In the genomic region with DNA sequence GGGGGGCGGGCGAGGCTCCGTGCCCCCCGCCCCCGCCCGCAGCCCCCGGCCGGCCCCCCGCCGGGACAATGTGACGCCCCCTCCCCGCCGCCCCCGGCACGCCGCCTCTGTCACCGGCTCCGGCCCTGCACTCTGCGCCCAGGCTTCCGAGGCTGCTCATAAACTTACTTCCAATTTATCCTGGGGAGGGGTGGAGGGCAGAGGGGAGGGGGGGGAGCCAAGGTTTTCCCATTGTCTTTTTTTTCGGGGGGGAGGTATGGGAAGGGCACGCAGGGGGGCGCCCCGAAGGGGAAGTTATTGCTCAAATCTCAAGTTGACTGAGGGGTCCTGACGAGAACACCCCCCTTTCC, we compare ENCODE assay signal across 8 cellular contexts. TPM values are rescaled to one million over a fixed set of nuclear protein-coding genes. Genes with fewer than 3 reads are reported as not detected.
A peak's percentile ranks its signal among the peaks of the same experiment; 100 is the strongest.
DNase-seq lines count a peak whose midpoint lies in the region; ATAC-seq, FAIRE-seq and TF ChIP-seq lines count a peak whose summit lies in the region.

No MANE protein-coding gene starts in this region.

- no peaks in the 10 kb centered on the region for H3K9me3 ChIP-seq in BLaER1
- H3K9me3 ChIP-seq in iPS-20b (ENCODE audit: insufficient read depth, low read depth, low read length) = no peaks in the 10 kb centered on the region

- H3K9me3 Mint-ChIP-seq in stimulated activated memory B cell treated with anti-CD40 and anti-IgM and Interleukin-4, amounts not matched to agents 10 μg/mL and 1 μg/mL and 100 μg/mL, for 72 hours = no peaks in the 10 kb centered on the region

- H3K4me3 ChIP-seq in BLaER1 = peak overlapping the region; percentile 87
- H3K4me3 ChIP-seq in NB4 (ENCODE audit: low read depth, low read length) = peak overlapping the region; percentile 72
- H3K4me3 ChIP-seq in iPS-20b (ENCODE audit: low read length) = peak overlapping the region; percentile 84; the same call in 1 of the 2 replicates

- H3K9ac ChIP-seq in BLaER1 (no peak overlapping the region; the same call in 1 of the 2 replicates), iPS-20b (ENCODE audit: low read depth, low read length) (peak overlapping the region; percentile 93; the same call in 1 of the 2 replicates)

- H3K27ac Mint-ChIP-seq in stimulated activated memory B cell treated with anti-CD40 and anti-IgM and Interleukin-4, amounts not matched to agents 10 μg/mL and 1 μg/mL and 100 μg/mL, for 72 hours = peak overlapping the region; percentile 93

- H3K27me3 ChIP-seq in BLaER1 = no peaks in the 10 kb centered on the region
- H3K27me3 ChIP-seq in iPS-20b (ENCODE audit: insufficient read depth, low read length) = no peaks in the 10 kb centered on the region

- FAIRE-seq in HTR-8/SVneo (lab: Jason Lieb, UNC) = no peak

- ATAC-seq in stimulated activated memory B cell treated with anti-CD40 and anti-IgM and Interleukin-4, amounts not matched to agents 10 μg/mL and 1 μg/mL and 100 μg/mL, for 72 hours = peak; percentile 1
- ATAC-seq in HG02642 (IDR thresholded peaks at IDR 0.05; ENCODE audit: poor library complexity, unreplicated experiment) = no peak

- H3K4me2 ChIP-seq in BLaER1 = peak overlapping the region; percentile 91

- TF ChIP-seq CTCF in NB4 (IDR thresholded peaks at IDR 0.05; ENCODE audit: low read depth, low read length) = no peak

- WGBS in adipose tissue, 3 donors = 0 to 3% (median 0%) methylated on average over 9 to 25 of the region's 25 CpGs

- peak overlapping the region; percentile 96 for H3K4me3 Mint-ChIP-seq in stimulated activated memory B cell treated with anti-CD40 and anti-IgM and Interleukin-4, amounts not matched to agents 10 μg/mL and 1 μg/mL and 100 μg/mL, for 72 hours

- H3K36me3 Mint-ChIP-seq in stimulated activated memory B cell treated with anti-CD40 and anti-IgM and Interleukin-4, amounts not matched to agents 10 μg/mL and 1 μg/mL and 100 μg/mL, for 72 hours = no peaks in the 10 kb centered on the region

- 0 out of 2 replicates have a peak overlapping the region, but pooled peaks have one; percentile 79 for H3K27ac ChIP-seq in BLaER1
- H3K27ac ChIP-seq in adipose tissue (ENCODE audit: low read depth, low read length) = peak overlapping the region; percentile 79
- peak overlapping the region; percentile 95 for H3K27ac ChIP-seq in iPS-20b (ENCODE audit: low read length)

- DNase-seq in NB4 (ENCODE audit: low read depth) (no peak), SKM-1 treated with dmso at 0.1 percent for 144 hours (lab: John Stamatoyannopoulos, UW; ENCODE audit: unreplicated experiment) (no peak), HTR-8/SVneo (ENCODE audit: insufficient read length, low spot score) (no peak)

- H3K36me3 ChIP-seq in BLaER1 (no peaks in the 10 kb centered on the region), iPS-20b (ENCODE audit: insufficient read depth, low read depth, low read length) (no peaks in the 10 kb centered on the region)

- peaks cover 47% of the 10 kb centered on the region for H3K4me1 ChIP-seq in BLaER1
- peaks cover 15% of the 10 kb centered on the region; the same call in 1 of the 2 replicates for H3K4me1 ChIP-seq in iPS-20b (ENCODE audit: insufficient read depth, low read length)

- peaks cover 36% of the 10 kb centered on the region for H3K4me1 Mint-ChIP-seq in stimulated activated memory B cell treated with anti-CD40 and anti-IgM and Interleukin-4, amounts not matched to agents 10 μg/mL and 1 μg/mL and 100 μg/mL, for 72 hours

- peaks cover 34% of the 10 kb centered on the region for H4K20me1 ChIP-seq in BLaER1

- no peaks in the 10 kb centered on the region for H3K27me3 Mint-ChIP-seq in stimulated activated memory B cell treated with anti-CD40 and anti-IgM and Interleukin-4, amounts not matched to agents 10 μg/mL and 1 μg/mL and 100 μg/mL, for 72 hours

- no peak for TF ChIP-seq POLR2A in NB4 (IDR thresholded peaks at IDR 0.05; ENCODE audit: extremely low read depth, insufficient read length)

RNA-seq across cellular contexts. Expression of a gene that starts 0.9 kb away (rescaled TPM):
- 10 to 100 TPM in 2 of 3 donors, 1 to 10 TPM in 1; 6.5 to 29.5 (median 14.0) TPM for polyA plus RNA-seq in adipose tissue
